In genomic region chr5:170056561-170057267, GRCh38 we compare ENCODE assay signal across 25 cellular contexts. TPM values are rescaled to one million over a fixed set of nuclear protein-coding genes. Genes with fewer than 3 reads are reported as not detected.
"Had no signal": no experiment of that assay in that cellular context is flagged by ENCODE, and none has a peak within 500 bp of the region (broad histone marks: within the 10 kb centered on the region; RNA-seq: fewer than 3 reads in every experiment).

No MANE protein-coding gene starts in this region.

- H3K9ac ChIP-seq: neural progenitor cell had no signal

- H3K36me3 Mint-ChIP-seq: neural progenitor cell had no signal

- H3K36me3 ChIP-seq: cardiac muscle cell, left ventricle myocardium inferior, neural progenitor cell, thyroid gland, uterus had no signal

- H3K4me3 ChIP-seq: cardiac muscle cell, left ventricle myocardium inferior, neural progenitor cell, thyroid gland, uterus had no signal

- ATAC-seq: naive thymus-derived CD4-positive, alpha-beta T cell; right cardiac atrium had no signal

- H3K4me3 Mint-ChIP-seq: activated CD4-positive, alpha-beta memory T cell treated with anti-CD3 and anti-CD28 coated beads for 36 hours; activated naive CD8-positive, alpha-beta T cell treated with anti-CD3 and anti-CD28 coated beads, Interleukin-2, amount 10 ng/mL, durations not matched to agents 7 days and 5 days; activated T-cell treated with anti-CD3 and anti-CD28 coated beads, Interleukin-2, amount 50 U/mL, for 24 hours; memory B cell; naive thymus-derived CD4-positive, alpha-beta T cell; neural progenitor cell had no signal

- H3K4me1 Mint-ChIP-seq: memory B cell; naive thymus-derived CD4-positive, alpha-beta T cell; neural progenitor cell had no signal

- H3K27me3 Mint-ChIP-seq: activated CD4-positive, alpha-beta memory T cell treated with anti-CD3 and anti-CD28 coated beads for 36 hours; activated naive CD8-positive, alpha-beta T cell treated with anti-CD3 and anti-CD28 coated beads, Interleukin-2, amount 10 ng/mL, durations not matched to agents 7 days and 5 days; activated T-cell treated with anti-CD3 and anti-CD28 coated beads, Interleukin-2, amount 50 U/mL, for 24 hours; memory B cell; naive thymus-derived CD4-positive, alpha-beta T cell had no signal

- H2AFZ ChIP-seq: neural progenitor cell had no signal

- H3K27ac Mint-ChIP-seq: activated CD4-positive, alpha-beta memory T cell treated with anti-CD3 and anti-CD28 coated beads for 36 hours; activated naive CD8-positive, alpha-beta T cell treated with anti-CD3 and anti-CD28 coated beads, Interleukin-2, amount 10 ng/mL, durations not matched to agents 7 days and 5 days; activated T-helper 2 cell treated with anti-CD3 and anti-CD28 coated beads, Interferon-gamma antibody, Interleukin-2, Interleukin-4, amounts not matched to agents 10 μg/mL and 5 μg/mL and 100 μg/mL, durations not matched to agents 14 hours and 24 hours and 36 hours; memory B cell; neural progenitor cell; progenitor cell of endocrine pancreas had no signal

- H3K27ac ChIP-seq: cardiac muscle cell, left ventricle myocardium inferior, neural progenitor cell, thyroid gland, uterus had no signal

- H3K4me2 ChIP-seq: neural progenitor cell had no signal

- H3K4me1 ChIP-seq: left ventricle myocardium inferior, neural progenitor cell, uterus had no signal

- DNase-seq: activated CD4-positive, alpha-beta memory T cell treated with anti-CD3 and anti-CD28 coated beads for 36 hours; activated naive CD4-positive, alpha-beta T cell treated with Interleukin-2 at 50 U/mL for 16 hours; activated naive CD8-positive, alpha-beta T cell treated with anti-CD3 and anti-CD28 coated beads, Interleukin-2, amount 10 ng/mL, durations not matched to agents 7 days and 5 days; activated T-cell treated with anti-CD3 and anti-CD28 coated beads, Interleukin-2, amount 50 U/mL, for 24 hours; amygdala; dermis blood vessel endothelial cell; effector memory CD4-positive, alpha-beta T cell; foreskin fibroblast; hypothalamus; left ventricle myocardium inferior; right cardiac atrium; stimulated activated CD4-positive, alpha-beta T cell treated with anti-CD3 and anti-CD28 coated beads, Interleukin-2, amount 100 ng/mL, for 24 hours; stimulated activated naive CD4-positive, alpha-beta T cell treated with Interleukin-2 at 50 U/mL for 16 hours; uterus had no signal

- H3K27me3 ChIP-seq: cardiac muscle cell, neural progenitor cell, thyroid gland, uterus had no signal

- H3K9me3 Mint-ChIP-seq: neural progenitor cell had no signal

- H3K9me3 ChIP-seq: thyroid gland, uterus had no signal

RNA-seq across cellular contexts. Expression of gene FOXI1, which starts 49.0 kb away (rescaled TPM):
- total RNA-seq: activated CD4-positive, alpha-beta memory T cell treated with anti-CD3 and anti-CD28 coated beads for 36 hours; activated naive CD8-positive, alpha-beta T cell treated with anti-CD3 and anti-CD28 coated beads, Interleukin-2, amount 10 ng/mL, durations not matched to agents 7 days and 5 days; activated T-helper 2 cell treated with anti-CD3 and anti-CD28 coated beads, Interferon-gamma antibody, Interleukin-2, Interleukin-4, amounts not matched to agents 10 μg/mL and 5 μg/mL and 100 μg/mL, durations not matched to agents 14 hours and 24 hours and 36 hours; cardiac muscle cell; dermis blood vessel endothelial cell; left ventricle myocardium inferior; osteoblast; progenitor cell of endocrine pancreas; right cardiac atrium; skeletal muscle tissue; subcutaneous adipose tissue; T-helper 2 cell treated with Interferon-gamma antibody and Interleukin-4, amounts not matched to agents 100 ng/mL and 5 ng/mL, for 36 hours; thyroid gland; uterus had no signal
